Comparison of ENCODE assay signal across 13 cellular contexts in the genomic region with DNA sequence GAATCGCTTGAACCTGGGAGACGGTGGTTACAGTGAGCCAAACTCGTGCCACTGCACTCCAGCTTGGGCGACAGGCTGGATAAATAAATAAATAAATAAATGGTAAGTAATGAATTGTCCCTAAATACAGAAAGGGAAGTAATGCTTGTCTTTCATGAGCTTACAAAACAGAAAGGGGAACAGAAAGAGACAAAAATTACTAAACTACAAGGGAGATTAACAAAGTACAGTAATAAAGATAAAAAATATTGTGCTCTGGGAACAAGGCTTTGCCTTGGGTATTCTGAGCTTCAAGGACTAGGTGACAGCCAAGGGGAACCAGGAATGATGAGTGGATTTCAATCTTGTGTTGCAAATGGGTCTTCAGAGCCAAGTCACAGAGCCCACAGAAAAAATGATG. TPM values are rescaled to one million over a fixed set of nuclear protein-coding genes. Genes with fewer than 3 reads are reported as not detected.
DNase-seq lines count a peak whose midpoint lies in the region; ATAC-seq and TF ChIP-seq lines count a peak whose summit lies in the region.
"Had no signal": no experiment of that assay in that cellular context is flagged by ENCODE, and none has a peak within 500 bp of the region (broad histone marks: within the 10 kb centered on the region; RNA-seq: fewer than 3 reads in every experiment).

No MANE protein-coding gene starts in this region.

- H3K27ac ChIP-seq in left lung (no peak overlapping the region), foreskin keratinocyte (no peak overlapping the region)
- H3K27ac ChIP-seq: BLaER1, SJSA1, suprapubic skin had no signal

- intact Hi-C loops in left lung (cut with DNase I) = no loop called here

- H3K4me3 ChIP-seq in left lung = no peak overlapping the region
- H3K4me3 ChIP-seq: BLaER1, SJSA1, suprapubic skin had no signal

- no peaks in the 10 kb centered on the region for H3K36me3 ChIP-seq in left lung
- H3K36me3 ChIP-seq: BLaER1, SJSA1, suprapubic skin had no signal

- ATAC-seq in GM18499 (IDR thresholded peaks at IDR 0.05; ENCODE audit: insufficient read depth, unreplicated experiment) (peak; percentile 96), GM21423 (IDR thresholded peaks at IDR 0.05; ENCODE audit: unreplicated experiment) (peak; percentile 93), HG03097 (IDR thresholded peaks at IDR 0.05; ENCODE audit: low FRiP score, unreplicated experiment) (peak; percentile 75), left lung (no peak), foreskin keratinocyte (no peak)

- H3K4me1 ChIP-seq in left lung (no peaks in the 10 kb centered on the region), foreskin keratinocyte (no peaks in the 10 kb centered on the region)
- H3K4me1 ChIP-seq: SJSA1, suprapubic skin had no signal

- DNase-seq in OCI-M1 (lab: John Stamatoyannopoulos, UW) (peak; percentile 7), NCI-H1092 treated with DMSO at 0.1 percent for 48 hours (lab: John Stamatoyannopoulos, UW) (no peak), left lung (no peak), foreskin keratinocyte (no peak)
- DNase-seq in activated effector memory CD4-positive, alpha-beta T cell treated with Interleukin-2 at 50 U/mL for 16 hours = no peak
- DNase-seq: erythroblast, NCI-H2081 had no signal

- H3K9me3 ChIP-seq in left lung = no peaks in the 10 kb centered on the region
- H3K9me3 ChIP-seq: BLaER1, SJSA1, suprapubic skin had no signal

- no peak for TF ChIP-seq CTCF in left lung (IDR thresholded peaks at IDR 0.05)
- no peak for TF ChIP-seq CTCF in foreskin keratinocyte (conservative IDR thresholded peaks at IDR 0.05)

- H3K27me3 ChIP-seq in left lung (no peaks in the 10 kb centered on the region), foreskin keratinocyte (no peaks in the 10 kb centered on the region)
- H3K27me3 ChIP-seq: BLaER1, SJSA1, suprapubic skin had no signal

RNA-seq across cellular contexts. Expression of gene HLTF, which starts 9.2 kb away (rescaled TPM):
- 10 to 100 TPM; 27.5 to 32.9 TPM for total RNA-seq in left lung
- 15.4 and 21.4 TPM in 2 replicates for total RNA-seq in foreskin keratinocyte
- 3.4 and 3.5 TPM in 2 replicates for polyA plus RNA-seq in foreskin keratinocyte

RNA-seq across cellular contexts. Expression of gene HPS3, which starts 34.0 kb away (rescaled TPM):
- 10 to 100 TPM; 26.2 to 28.7 TPM for total RNA-seq in left lung
- total RNA-seq in foreskin keratinocyte = 11.3 and 12.5 TPM in 2 replicates
- polyA plus RNA-seq in foreskin keratinocyte = 7.6 and 9.5 TPM in 2 replicates

Comparison
In these comparisons a context has a peak if more than half of its experiments do, and no peak if none do; other contexts are left out.
1. ATAC-seq: peak in GM18499 (single experiment), GM21423 (single experiment) and HG03097 (single experiment); none in left lung (single experiment) and foreskin keratinocyte (single experiment).